10 cellular contexts compared by ENCODE assay signal in the genomic region with DNA sequence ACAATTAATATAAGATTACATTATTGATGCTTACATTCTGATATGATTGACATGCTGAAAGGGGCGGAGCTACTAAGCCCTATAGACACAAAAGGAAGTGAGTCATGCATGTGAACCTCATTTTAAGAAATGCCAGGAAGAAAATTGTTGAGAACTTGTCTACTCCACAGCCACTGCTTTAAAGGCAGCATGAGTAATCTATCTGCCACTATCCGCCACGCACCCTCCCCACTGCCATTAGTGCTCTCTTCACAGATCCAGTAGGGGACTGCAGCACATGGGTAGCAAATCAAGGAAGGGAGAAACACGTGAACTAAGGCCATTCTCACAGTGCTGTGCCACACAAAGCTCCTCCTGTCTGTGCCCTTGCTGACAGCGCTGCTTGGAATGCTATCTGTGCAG.
DNase-seq lines count a peak whose midpoint lies in the region; TF ChIP-seq lines count a peak whose summit lies in the region.
"Had no signal": no experiment of that assay in that cellular context is flagged by ENCODE, and none has a peak within 500 bp of the region (broad histone marks: within the 10 kb centered on the region; RNA-seq: fewer than 3 reads in every experiment).

No MANE protein-coding gene starts in this region.

- no peaks in the 10 kb centered on the region for H3K27me3 ChIP-seq in mesendoderm (ENCODE audit: insufficient read depth, low read length, poor library complexity)

- H3K36me3 Mint-ChIP-seq in activated CD4-positive, alpha-beta memory T cell treated with anti-CD3 and anti-CD28 coated beads for 36 hours, result no peaks in the 10 kb centered on the region

- no peaks in the 10 kb centered on the region for H3K4me1 Mint-ChIP-seq in activated CD4-positive, alpha-beta memory T cell treated with anti-CD3 and anti-CD28 coated beads for 36 hours (ENCODE audit: low read depth)

- H2BK5ac ChIP-seq in mesendoderm (ENCODE audit: low read length), result no peak overlapping the region

- no peaks in the 10 kb centered on the region for H4K20me1 ChIP-seq in OCI-LY7 (ENCODE audit: insufficient read depth, low read length)

- no peak overlapping the region for H4K8ac ChIP-seq in mesendoderm (ENCODE audit: low read depth, low read length)

- DNase-seq in DMS53 (lab: John Stamatoyannopoulos, UW) (peak; percentile 42), DMS53 treated with DMSO at 0.1 percent for 48 hours (lab: John Stamatoyannopoulos, UW; ENCODE audit: unreplicated experiment) (no peak), Kasumi-1 (lab: John Stamatoyannopoulos, UW) (peak; percentile 30 to 42), mesendoderm (peak; percentile 3), NCI-H2107 (lab: John Stamatoyannopoulos, UW) (no peak), OCI-LY7 (ENCODE audit: low spot score) (no peak), NAMALWA (ENCODE audit: low spot score) (no peak)
- DNase-seq in activated CD4-positive, alpha-beta memory T cell treated with anti-CD3 and anti-CD28 coated beads for 36 hours, result peak; percentile 14

- no peak overlapping the region for H3K4ac ChIP-seq in mesendoderm (ENCODE audit: low read depth, low read length)

- H3K36me3 ChIP-seq in mesendoderm (ENCODE audit: control insufficient read depth, insufficient read depth, low read length) (no peaks in the 10 kb centered on the region), OCI-LY7 (ENCODE audit: insufficient read depth, low read length) (no peaks in the 10 kb centered on the region)

- intact Hi-C loops in activated CD4-positive, alpha-beta memory T cell treated with anti-CD3 and anti-CD28 coated beads for 36 hours (cut with micrococcal nuclease), result no loop called here
- intact Hi-C loops in OCI-LY7 (cut with micrococcal nuclease; ENCODE audit: unreplicated experiment), result no loop called here

- no peak overlapping the region for H4K5ac ChIP-seq in mesendoderm (ENCODE audit: low read length)

- no peaks in the 10 kb centered on the region for H3K9me2 ChIP-seq in OCI-LY7 (ENCODE audit: insufficient read depth, low read length)

- H3K79me2 ChIP-seq in mesendoderm (ENCODE audit: control insufficient read depth, insufficient read depth, low read length) (no peaks in the 10 kb centered on the region), OCI-LY7 (ENCODE audit: insufficient read depth, low read depth, low read length) (no peaks in the 10 kb centered on the region)

- H3K23ac ChIP-seq in mesendoderm (ENCODE audit: low read length), result no peak overlapping the region

- CTCF ChIA-PET in activated CD4-positive, alpha-beta memory T cell treated with anti-CD3 and anti-CD28 coated beads for 36 hours (lab: Charles Lee), result no interaction called here
- CTCF ChIA-PET in OCI-LY7 (lab: Charles Lee; ENCODE audit: unreplicated experiment), result no interaction called here

- no peaks in the 10 kb centered on the region for H3K9me3 ChIP-seq in OCI-LY7 (ENCODE audit: low read length)

- no peak overlapping the region for H3K4me3 ChIP-seq in mesendoderm (ENCODE audit: low read length)
- H3K4me3 ChIP-seq in OCI-LY7 (ENCODE audit: low read depth, low read length, poor library complexity, severe bottlenecking), result no peak overlapping the region
- H3K4me3 ChIP-seq: GM23338 had no signal

- no peak overlapping the region for H2BK15ac ChIP-seq in mesendoderm (replicated peaks; ENCODE audit: low read depth)

- no peaks in the 10 kb centered on the region for H3K27me3 Mint-ChIP-seq in activated CD4-positive, alpha-beta memory T cell treated with anti-CD3 and anti-CD28 coated beads for 36 hours

- TF ChIP-seq CTCF in OCI-LY7 (conservative IDR thresholded peaks at IDR 0.05; ENCODE audit: low read length), result no peak

- H2BK120ac ChIP-seq in mesendoderm (ENCODE audit: low read depth, low read length), result no peak overlapping the region

- no peak overlapping the region for H3K56ac ChIP-seq in mesendoderm (ENCODE audit: low read length)

- no peaks in the 10 kb centered on the region for H3K79me1 ChIP-seq in mesendoderm (ENCODE audit: low read length)

- no peaks in the 10 kb centered on the region for H3K4me1 ChIP-seq in mesendoderm (ENCODE audit: control insufficient read depth, low read depth, low read length)
- H3K4me1 ChIP-seq in OCI-LY7 (ENCODE audit: insufficient read depth, low read length, poor library complexity, severe bottlenecking), result no peaks in the 10 kb centered on the region

- no peak overlapping the region for H3K9ac ChIP-seq in mesendoderm (ENCODE audit: low read length)

- H3K4me2 ChIP-seq in mesendoderm (ENCODE audit: low read length) (no peak overlapping the region), OCI-LY7 (ENCODE audit: low read length) (no peak overlapping the region)
- H3K4me2 ChIP-seq: GM23338 had no signal

- H3K9me3 Mint-ChIP-seq in activated CD4-positive, alpha-beta memory T cell treated with anti-CD3 and anti-CD28 coated beads for 36 hours, result no peaks in the 10 kb centered on the region

- no peak overlapping the region for H3K4me3 Mint-ChIP-seq in activated CD4-positive, alpha-beta memory T cell treated with anti-CD3 and anti-CD28 coated beads for 36 hours
- H3K4me3 Mint-ChIP-seq: GM23338 had no signal

- no peak overlapping the region for H2AK5ac ChIP-seq in mesendoderm (ENCODE audit: low read length)

- POLR2A ChIA-PET in activated CD4-positive, alpha-beta memory T cell treated with anti-CD3 and anti-CD28 coated beads for 36 hours (lab: Charles Lee), result no interaction called here
- POLR2A ChIA-PET in OCI-LY7 (lab: Charles Lee), result no interaction called here

- BruUV-seq in OCI-LY7 (replicated peaks; lab: Mats Ljungman, UMichigan), result no TSS peak

- no CpG with 5 or more reads among the region's 5 CpGs for WGBS in mesendoderm (ENCODE audit: extremely low coverage, insufficient coverage, low lambda C conversion rate)

- H3K27ac ChIP-seq in mesendoderm (ENCODE audit: low read depth, low read length), result no peak overlapping the region
- H3K27ac ChIP-seq in OCI-LY7 (ENCODE audit: low read depth, low read length, poor library complexity, severe bottlenecking), result no peak overlapping the region
- H3K27ac ChIP-seq: 22Rv1 had no signal

- no peak overlapping the region for H2AFZ ChIP-seq in OCI-LY7 (ENCODE audit: low read length)
- H2AFZ ChIP-seq: GM23338 had no signal

- no peak overlapping the region for H3K18ac ChIP-seq in mesendoderm (ENCODE audit: low read length)

- no peak overlapping the region for H3K27ac Mint-ChIP-seq in activated CD4-positive, alpha-beta memory T cell treated with anti-CD3 and anti-CD28 coated beads for 36 hours
- H3K27ac Mint-ChIP-seq: GM23338 had no signal

Comparison
In these comparisons a context has a peak if more than half of its experiments do, and no peak if none do; other contexts are left out.
1. DNase-seq: peak in DMS53 (single experiment), Kasumi-1 (2 of 2), activated CD4-positive, alpha-beta memory T cell treated with anti-CD3 and anti-CD28 coated beads for 36 hours (single experiment) and mesendoderm (single experiment); none in DMS53 treated with DMSO at 0.1 percent for 48 hours (single experiment), NCI-H2107 (single experiment), OCI-LY7 (single experiment) and NAMALWA (single experiment).